Comparison of ENCODE assay signal across 14 cellular contexts in genomic region chr6:146339716-146340115, GRCh38.
DNase-seq lines count a peak whose midpoint lies in the region; ATAC-seq, FAIRE-seq and TF ChIP-seq lines count a peak whose summit lies in the region.
"Had no signal": no experiment of that assay in that cellular context is flagged by ENCODE, and none has a peak within 500 bp of the region (broad histone marks: within the 10 kb centered on the region; RNA-seq: fewer than 3 reads in every experiment).

No MANE protein-coding gene starts in this region.

- H3K79me2 ChIP-seq in Karpas-422 (ENCODE audit: low read length) = no peaks in the 10 kb centered on the region
- no peaks in the 10 kb centered on the region for H3K79me2 ChIP-seq in keratinocyte (ENCODE audit: control insufficient read depth, insufficient read depth, low read length)

- no peaks in the 10 kb centered on the region for H3K27me3 ChIP-seq in Karpas-422 (ENCODE audit: low read length)
- no peaks in the 10 kb centered on the region for H3K27me3 ChIP-seq in bronchial epithelial cell (ENCODE audit: control insufficient read depth, insufficient read depth, low read length)
- no peaks in the 10 kb centered on the region for H3K27me3 ChIP-seq in keratinocyte (ENCODE audit: control insufficient read depth, extremely low read depth, insufficient read depth, low read length)
- H3K27me3 ChIP-seq in left ventricle myocardium inferior (ENCODE audit: low read depth) = no peaks in the 10 kb centered on the region
- H3K27me3 ChIP-seq: uterus had no signal

- no peaks in the 10 kb centered on the region for H3K9me3 ChIP-seq in Karpas-422 (ENCODE audit: low read length)
- H3K9me3 ChIP-seq in keratinocyte (ENCODE audit: control insufficient read depth, low read depth, low read length) = no peaks in the 10 kb centered on the region
- no peaks in the 10 kb centered on the region for H3K9me3 ChIP-seq in left ventricle myocardium inferior (replicated peaks)
- H3K9me3 ChIP-seq: uterus had no signal

- H2AFZ ChIP-seq in Karpas-422 (ENCODE audit: low read length) = peak overlapping the region; percentile 60; the same call in 1 of the 2 replicates
- H2AFZ ChIP-seq in keratinocyte (ENCODE audit: control insufficient read depth, low read length) = peak overlapping the region; percentile 59

- H3K4me3 ChIP-seq in Karpas-422 (ENCODE audit: low read length) = no peak overlapping the region
- H3K4me3 ChIP-seq in bronchial epithelial cell (ENCODE audit: low read depth, low read length) = no peak overlapping the region
- H3K4me3 ChIP-seq in keratinocyte (ENCODE audit: control insufficient read depth in 2 of 3, extremely low read depth in 1 of 3, insufficient read depth in 2 of 3, low read depth in 1 of 3, low read length in 3 of 3) = no peak overlapping the region
- no peak overlapping the region for H3K4me3 ChIP-seq in left ventricle myocardium inferior
- H3K4me3 ChIP-seq: uterus had no signal

- no peak overlapping the region for H3K9ac ChIP-seq in Karpas-422 (ENCODE audit: low read length)
- H3K9ac ChIP-seq in keratinocyte (ENCODE audit: control insufficient read depth, extremely low read depth, insufficient read depth, low read length) = no peak overlapping the region

- DNase-seq in AG08395 (ENCODE audit: low spot score) = peak; percentile 3
- DNase-seq in Karpas-422 = no peak
- peak; percentile 71 for DNase-seq in bronchial epithelial cell (ENCODE audit: low read depth)
- DNase-seq in keratinocyte (ENCODE audit: low read depth, low spot score) = no peak
- no peak for DNase-seq in left ventricle myocardium inferior
- DNase-seq in activated CD4-positive, alpha-beta T cell treated with anti-CD3 and anti-CD28 coated beads, Interleukin-2, amount 50 U/mL, for 4 hours = no peak
- DNase-seq: DMS153; effector CD8-positive, alpha-beta T cell; occipital lobe; T-helper 1 cell; uterus had no signal

- intact Hi-C loops in left ventricle myocardium inferior (cut with micrococcal nuclease) = no loop called here

- H3K27ac ChIP-seq in Karpas-422 (ENCODE audit: low read length) (no peak overlapping the region), keratinocyte (ENCODE audit: control insufficient read depth, insufficient read depth, low read length) (no peak overlapping the region), left ventricle myocardium inferior (replicated peaks) (no peak overlapping the region)
- H3K27ac ChIP-seq: HL-60, uterus had no signal

- no peak for TF ChIP-seq CTCF in bronchial epithelial cell (IDR thresholded peaks at IDR 0.05; ENCODE audit: insufficient read depth, low read length, severe bottlenecking)
- no peak for TF ChIP-seq CTCF in keratinocyte (optimal IDR thresholded peaks at IDR 0.05 in 1 of 3, IDR thresholded peaks at IDR 0.05 in 1 of 3, conservative IDR thresholded peaks at IDR 0.05 in 1 of 3; ENCODE audit: extremely low read depth in 1 of 3, insufficient read depth in 2 of 3, low read length in 3 of 3)
- no peak for TF ChIP-seq CTCF in left ventricle myocardium inferior (IDR thresholded peaks at IDR 0.05; ENCODE audit: borderline replicate concordance)

- no peaks in the 10 kb centered on the region; the same call in 1 of the 2 replicates for H3K36me3 ChIP-seq in Karpas-422 (ENCODE audit: insufficient read depth, low read length)
- no peaks in the 10 kb centered on the region for H3K36me3 ChIP-seq in bronchial epithelial cell (ENCODE audit: control insufficient read depth, insufficient read depth, low read length)
- H3K36me3 ChIP-seq in keratinocyte (ENCODE audit: control insufficient read depth in 2 of 2, extremely low read depth in 1 of 2, insufficient read depth in 2 of 2, low read length in 2 of 2) = no peaks in the 10 kb centered on the region
- H3K36me3 ChIP-seq in left ventricle myocardium inferior = no peaks in the 10 kb centered on the region
- H3K36me3 ChIP-seq: uterus had no signal

- FAIRE-seq in bronchial epithelial cell (lab: Jason Lieb, UNC) (no peak), keratinocyte (lab: Jason Lieb, UNC) (no peak)

- dilution Hi-C loops in keratinocyte (cut with MboI; ENCODE audit: extremely low pct_ligation_motif_present, low sequenced_read_pairs) = no loop called here

- no peaks in the 10 kb centered on the region for H3K9me1 ChIP-seq in keratinocyte (ENCODE audit: control insufficient read depth, extremely low read depth, insufficient read depth, low read length)

- H3K4me2 ChIP-seq in Karpas-422 (ENCODE audit: low read depth, low read length, poor library complexity, severe bottlenecking) (no peak overlapping the region), keratinocyte (ENCODE audit: control insufficient read depth, extremely low read depth, insufficient read depth, low read depth, low read length) (no peak overlapping the region)

- H4K20me1 ChIP-seq in Karpas-422 (ENCODE audit: insufficient read depth, low read depth, low read length) (no peaks in the 10 kb centered on the region), keratinocyte (ENCODE audit: control insufficient read depth, extremely low read depth, insufficient read depth, low read length) (no peaks in the 10 kb centered on the region)

- H3K9me2 ChIP-seq in Karpas-422 (replicated peaks; ENCODE audit: insufficient read depth, low read length) = no peaks in the 10 kb centered on the region

- H3K4me1 ChIP-seq in Karpas-422 (ENCODE audit: low read length) (peaks cover 55% of the 10 kb centered on the region), keratinocyte (ENCODE audit: control insufficient read depth, extremely low read depth, insufficient read depth, low read length) (no peaks in the 10 kb centered on the region), left ventricle myocardium inferior (no peaks in the 10 kb centered on the region)
- H3K4me1 ChIP-seq: uterus had no signal

- ATAC-seq in HG02678 (IDR thresholded peaks at IDR 0.05; ENCODE audit: unreplicated experiment) = no peak
- ATAC-seq in HG03175 (IDR thresholded peaks at IDR 0.05; ENCODE audit: unreplicated experiment) = no peak

Comparison
In these comparisons a context has a peak if more than half of its experiments do, and no peak if none do; other contexts are left out.
1. DNase-seq: peak in AG08395 (single experiment) and bronchial epithelial cell (single experiment); none in Karpas-422 (single experiment), keratinocyte (single experiment), left ventricle myocardium inferior (single experiment) and activated CD4-positive, alpha-beta T cell treated with anti-CD3 and anti-CD28 coated beads, Interleukin-2, amount 50 U/mL, for 4 hours (0 of 2).